ENCODE assay signal across 12 cellular contexts in genomic region chr3:48852151-48852550, GRCh38.
"Had no signal": no experiment of that assay in that cellular context is flagged by ENCODE, and none has a peak within 500 bp of the region (broad histone marks: within the 10 kb centered on the region; RNA-seq: fewer than 3 reads in every experiment).

No MANE protein-coding gene starts in this region.

- FAIRE-seq: pancreas had no signal

- H3K4me3 ChIP-seq: body of pancreas, pancreas, stomach, thyroid gland had no signal

- H3K9me3 Mint-ChIP-seq: activated naive CD4-positive, alpha-beta T cell treated with anti-CD3 and anti-CD28 coated beads, Interleukin-2, amount 10 ng/mL, durations not matched to agents 7 days and 5 days; central memory CD8-positive, alpha-beta T cell; dendritic cell treated with granulocyte-macrophage colony-stimulating factor and Interleukin-4, amounts not matched to agents 40 ng/mL and 50 ng/mL, for 4 days; endodermal cell; neural crest cell had no signal

- H3K27ac Mint-ChIP-seq: activated naive CD4-positive, alpha-beta T cell treated with anti-CD3 and anti-CD28 coated beads, Interleukin-2, amount 10 ng/mL, durations not matched to agents 7 days and 5 days; dendritic cell treated with granulocyte-macrophage colony-stimulating factor and Interleukin-4, amounts not matched to agents 40 ng/mL and 50 ng/mL, for 4 days; endodermal cell had no signal

- DNase-seq: activated CD4-positive, alpha-beta T cell treated with anti-CD3 and anti-CD28 coated beads for 1 hour; activated naive CD4-positive, alpha-beta T cell treated with anti-CD3 and anti-CD28 coated beads, Interleukin-2, amount 10 ng/mL, durations not matched to agents 7 days and 5 days; kidney glomerular epithelial cell; stimulated activated CD4-positive, alpha-beta T cell treated with anti-CD3 and anti-CD28 coated beads, Interleukin-4, amount 100 ng/mL, for 4 hours; stomach; thyroid gland had no signal

- H3K4me3 Mint-ChIP-seq: activated naive CD4-positive, alpha-beta T cell treated with anti-CD3 and anti-CD28 coated beads, Interleukin-2, amount 10 ng/mL, durations not matched to agents 7 days and 5 days; central memory CD8-positive, alpha-beta T cell; dendritic cell treated with granulocyte-macrophage colony-stimulating factor and Interleukin-4, amounts not matched to agents 40 ng/mL and 50 ng/mL, for 4 days; endodermal cell had no signal

- H3K27me3 Mint-ChIP-seq: activated naive CD4-positive, alpha-beta T cell treated with anti-CD3 and anti-CD28 coated beads, Interleukin-2, amount 10 ng/mL, durations not matched to agents 7 days and 5 days; central memory CD8-positive, alpha-beta T cell; dendritic cell treated with granulocyte-macrophage colony-stimulating factor and Interleukin-4, amounts not matched to agents 40 ng/mL and 50 ng/mL, for 4 days had no signal
